ENCODE assay signal across 23 cellular contexts in the genomic region with DNA sequence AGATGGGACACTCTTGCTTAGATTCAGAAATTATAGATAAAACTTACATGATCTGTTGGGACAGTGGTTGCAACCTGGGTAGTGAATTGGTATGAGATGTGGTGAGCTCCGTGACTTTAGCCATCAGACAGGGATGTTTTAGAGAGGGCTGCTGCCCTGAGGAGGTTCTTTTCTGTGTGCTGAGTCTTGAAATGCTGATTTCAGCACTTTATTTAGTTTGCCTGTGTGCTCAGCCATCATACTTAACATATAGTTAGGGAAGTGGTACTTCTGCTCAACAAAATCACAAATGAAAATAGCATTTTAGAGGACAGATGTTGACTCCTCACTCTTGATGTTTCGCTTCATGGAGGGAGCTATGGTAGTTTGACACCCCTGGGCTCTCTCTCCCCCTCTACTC.
"Had no signal": no experiment of that assay in that cellular context is flagged by ENCODE, and none has a peak within 500 bp of the region (broad histone marks: within the 10 kb centered on the region; RNA-seq: fewer than 3 reads in every experiment).

No MANE protein-coding gene starts in this region.

- H3K36me3 ChIP-seq: esophagus muscularis mucosa, gastroesophageal sphincter, heart left ventricle, left lung, lower lobe of right lung had no signal

- DNase-seq: dermis blood vessel endothelial cell; dorsolateral prefrontal cortex; effector CD4-positive, alpha-beta T cell; effector memory CD4-positive, alpha-beta T cell; foreskin keratinocyte; heart left ventricle; hypothalamus; immature natural killer cell; left cardiac atrium; left lung; left ventricle myocardium superior; lower lobe of right lung; mesenchymal stem cell; midbrain; naive thymus-derived CD4-positive, alpha-beta T cell had no signal

- H3K9me3 ChIP-seq: gastroesophageal sphincter, heart left ventricle, lower lobe of right lung had no signal

- H3K4me1 ChIP-seq: esophagus muscularis mucosa, foreskin keratinocyte, gastroesophageal sphincter, heart left ventricle, left lung, lower lobe of right lung had no signal

- H3K27me3 ChIP-seq: dorsolateral prefrontal cortex, esophagus muscularis mucosa, heart left ventricle, hepatocyte had no signal

- ATAC-seq: foreskin keratinocyte; gastroesophageal sphincter; heart left ventricle; left cardiac atrium; left lung; left ventricle myocardium superior; lower lobe of right lung; naive thymus-derived CD4-positive, alpha-beta T cell had no signal

- H3K36me3 Mint-ChIP-seq: immature natural killer cell had no signal

- H3K27ac Mint-ChIP-seq: immature natural killer cell had no signal

- H3K4me1 Mint-ChIP-seq: immature natural killer cell; naive thymus-derived CD4-positive, alpha-beta T cell had no signal

- H3K4me3 ChIP-seq: coronary artery, dorsolateral prefrontal cortex, esophagus muscularis mucosa, gastroesophageal sphincter, heart left ventricle, hepatocyte, left lung, lower lobe of right lung had no signal

- H3K4me2 ChIP-seq: hepatocyte had no signal

- H2AFZ ChIP-seq: hepatocyte had no signal

- FAIRE-seq: colon, endothelial cell of umbilical vein, frontal cortex, keratinocyte had no signal

- H3K4me3 Mint-ChIP-seq: immature natural killer cell; naive thymus-derived CD4-positive, alpha-beta T cell had no signal

- H3K27ac ChIP-seq: coronary artery, dorsolateral prefrontal cortex, esophagus muscularis mucosa, foreskin keratinocyte, gastroesophageal sphincter, heart left ventricle, hepatocyte, left lung, lower lobe of right lung had no signal
